ENCODE assay signal across 26 cellular contexts in the genomic region with DNA sequence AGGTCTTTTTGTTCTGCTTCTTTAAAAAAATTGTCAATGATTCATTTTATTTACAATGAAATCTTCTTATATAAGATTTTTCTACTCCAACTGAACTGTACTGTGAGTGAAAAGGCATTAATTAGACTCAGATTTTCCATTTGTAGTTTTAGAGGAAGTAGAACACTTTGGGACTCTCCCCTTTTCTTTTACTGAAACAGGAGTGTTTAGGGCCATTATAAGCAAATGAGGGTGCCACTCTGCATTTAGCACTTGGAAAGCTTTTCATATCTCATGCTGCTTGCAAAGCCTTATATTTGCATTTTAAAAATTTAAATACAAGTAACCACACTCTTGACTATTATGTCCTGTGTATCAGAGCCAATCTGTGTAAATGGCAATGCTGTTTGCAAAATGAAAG.
DNase-seq lines count a peak whose midpoint lies in the region; ATAC-seq, FAIRE-seq and TF ChIP-seq lines count a peak whose summit lies in the region.
"Had no signal": no experiment of that assay in that cellular context is flagged by ENCODE, and none has a peak within 500 bp of the region (broad histone marks: within the 10 kb centered on the region; RNA-seq: fewer than 3 reads in every experiment).

No MANE protein-coding gene starts in this region.

- H3K27ac ChIP-seq in astrocyte (ENCODE audit: low read depth, low read length) (no peak overlapping the region), aorta (ENCODE audit: low read depth in 1 of 2, low read length in 2 of 2) (no peak overlapping the region)
- H3K27ac ChIP-seq: GM23248, Peyer's patch had no signal

- H3K4me3 ChIP-seq in astrocyte (ENCODE audit: insufficient read depth, low read depth, low read length) (no peak overlapping the region), aorta (ENCODE audit: low read length in 2 of 2) (no peak overlapping the region)
- H3K4me3 ChIP-seq: GM23248, K562, Peyer's patch had no signal

- H3K27me3 ChIP-seq in astrocyte (ENCODE audit: insufficient read depth, low read length): no peaks in the 10 kb centered on the region
- H3K27me3 ChIP-seq in aorta (ENCODE audit: control insufficient read depth in 1 of 2, insufficient read depth in 2 of 2, low read length in 1 of 2): no peaks in the 10 kb centered on the region
- H3K27me3 ChIP-seq: Peyer's patch had no signal

- H2AFZ ChIP-seq in astrocyte (ENCODE audit: low read depth, low read length): no peak overlapping the region
- H2AFZ ChIP-seq: GM23248 had no signal

- peak; percentile 74 for FAIRE-seq in astrocyte (lab: Jason Lieb, UNC)
- FAIRE-seq: GM12892, HTR-8/SVneo, K562 had no signal

- H4K20me1 ChIP-seq in astrocyte (ENCODE audit: insufficient read depth, low read length): no peaks in the 10 kb centered on the region

- no peak overlapping the region for H3K27ac Mint-ChIP-seq in activated CD8-positive, alpha-beta T cell treated with anti-CD3 and anti-CD28 coated beads for 36 hours
- H3K27ac Mint-ChIP-seq in activated CD8-positive, alpha-beta T cell treated with anti-CD3 and anti-CD28 coated beads, Interleukin-2, amount 10 ng/mL, durations not matched to agents 7 days and 5 days: no peak overlapping the region
- H3K27ac Mint-ChIP-seq in astrocyte (ENCODE audit: unreplicated experiment): no peak overlapping the region
- H3K27ac Mint-ChIP-seq in activated T-helper 1 cell treated with anti-CD3 and anti-CD28 coated beads, Interleukin-12 subunit alpha, Interleukin-12 subunit beta, Interleukin-2, Interleukin-4 antibody, amounts not matched to agents 30 ng/mL and 10 ng/mL and 1 ng/mL, durations not matched to agents 14 hours and 24 hours and 36 hours: no peak overlapping the region

- DNase-seq in activated CD8-positive, alpha-beta T cell treated with anti-CD3 and anti-CD28 coated beads for 36 hours: no peak
- DNase-seq in activated CD8-positive, alpha-beta T cell treated with anti-CD3 and anti-CD28 coated beads, Interleukin-2, amount 10 ng/mL, durations not matched to agents 7 days and 5 days: no peak
- DNase-seq in astrocyte (ENCODE audit: low read depth) (no peak), aorta (no peak)
- no peak for DNase-seq in stimulated activated CD4-positive, alpha-beta T cell treated with anti-CD3 and anti-CD28 coated beads, Interleukin-4, amount 100 ng/mL, for 1 hour
- no peak for DNase-seq in activated T-helper 1 cell treated with anti-CD3 and anti-CD28 coated beads, Interleukin-12 subunit alpha, Interleukin-12 subunit beta, Interleukin-2, Interleukin-4 antibody, amounts not matched to agents 30 ng/mL and 10 ng/mL and 1 ng/mL, durations not matched to agents 14 hours and 24 hours and 36 hours (ENCODE audit: low spot score)
- DNase-seq: 8988T, ACHN, Calu3, DMS79 treated with DMSO at 0.1 percent for 48 hours, GF-D8, GM23248, H7, Kasumi-1, MV-4-11, NCI-H1105 treated with DMSO at 0.1 percent for 48 hours, NCI-H2029, NCI-H446 treated with DMSO at 0.1 percent for 48 hours, NCI-H69, OCI-M1, Peyer's patch, SHP77 treated with DMSO at 0.1 percent for 48 hours had no signal

- no peaks in the 10 kb centered on the region for H3K79me2 ChIP-seq in astrocyte (ENCODE audit: insufficient read depth, low read length)

- H3K4me2 ChIP-seq in astrocyte (ENCODE audit: low read length): no peak overlapping the region

- peaks cover 3% of the 10 kb centered on the region for H3K9me3 Mint-ChIP-seq in activated CD8-positive, alpha-beta T cell treated with anti-CD3 and anti-CD28 coated beads for 36 hours
- no peaks in the 10 kb centered on the region for H3K9me3 Mint-ChIP-seq in activated CD8-positive, alpha-beta T cell treated with anti-CD3 and anti-CD28 coated beads, Interleukin-2, amount 10 ng/mL, durations not matched to agents 7 days and 5 days (ENCODE audit: insufficient read depth)
- no peaks in the 10 kb centered on the region for H3K9me3 Mint-ChIP-seq in astrocyte (ENCODE audit: unreplicated experiment)
- no peaks in the 10 kb centered on the region for H3K9me3 Mint-ChIP-seq in activated T-helper 1 cell treated with anti-CD3 and anti-CD28 coated beads, Interleukin-12 subunit alpha, Interleukin-12 subunit beta, Interleukin-2, Interleukin-4 antibody, amounts not matched to agents 30 ng/mL and 10 ng/mL and 1 ng/mL, durations not matched to agents 14 hours and 24 hours and 36 hours

- no peaks in the 10 kb centered on the region for H3K4me1 Mint-ChIP-seq in activated CD8-positive, alpha-beta T cell treated with anti-CD3 and anti-CD28 coated beads for 36 hours (ENCODE audit: low read depth)
- H3K4me1 Mint-ChIP-seq in activated CD8-positive, alpha-beta T cell treated with anti-CD3 and anti-CD28 coated beads, Interleukin-2, amount 10 ng/mL, durations not matched to agents 7 days and 5 days (ENCODE audit: low read depth): no peaks in the 10 kb centered on the region
- no peaks in the 10 kb centered on the region for H3K4me1 Mint-ChIP-seq in astrocyte (ENCODE audit: low read depth, unreplicated experiment)
- H3K4me1 Mint-ChIP-seq in activated T-helper 1 cell treated with anti-CD3 and anti-CD28 coated beads, Interleukin-12 subunit alpha, Interleukin-12 subunit beta, Interleukin-2, Interleukin-4 antibody, amounts not matched to agents 30 ng/mL and 10 ng/mL and 1 ng/mL, durations not matched to agents 14 hours and 24 hours and 36 hours (ENCODE audit: low read depth): no peaks in the 10 kb centered on the region

- CTCF ChIA-PET in activated CD8-positive, alpha-beta T cell treated with anti-CD3 and anti-CD28 coated beads for 36 hours (lab: Charles Lee): no interaction called here
- CTCF ChIA-PET in activated CD8-positive, alpha-beta T cell treated with anti-CD3 and anti-CD28 coated beads, Interleukin-2, amount 10 ng/mL, durations not matched to agents 7 days and 5 days (lab: Charles Lee): no interaction called here

- POLR2A ChIA-PET in activated CD8-positive, alpha-beta T cell treated with anti-CD3 and anti-CD28 coated beads for 36 hours (lab: Charles Lee): no interaction called here
- POLR2A ChIA-PET in activated CD8-positive, alpha-beta T cell treated with anti-CD3 and anti-CD28 coated beads, Interleukin-2, amount 10 ng/mL, durations not matched to agents 7 days and 5 days (lab: Charles Lee): no interaction called here

- H3K4me3 Mint-ChIP-seq in activated CD8-positive, alpha-beta T cell treated with anti-CD3 and anti-CD28 coated beads for 36 hours: no peak overlapping the region
- no peak overlapping the region for H3K4me3 Mint-ChIP-seq in activated CD8-positive, alpha-beta T cell treated with anti-CD3 and anti-CD28 coated beads, Interleukin-2, amount 10 ng/mL, durations not matched to agents 7 days and 5 days
- H3K4me3 Mint-ChIP-seq in astrocyte (ENCODE audit: unreplicated experiment): no peak overlapping the region
- no peak overlapping the region for H3K4me3 Mint-ChIP-seq in activated T-helper 1 cell treated with anti-CD3 and anti-CD28 coated beads, Interleukin-12 subunit alpha, Interleukin-12 subunit beta, Interleukin-2, Interleukin-4 antibody, amounts not matched to agents 30 ng/mL and 10 ng/mL and 1 ng/mL, durations not matched to agents 14 hours and 24 hours and 36 hours

- intact Hi-C loops in activated CD8-positive, alpha-beta T cell treated with anti-CD3 and anti-CD28 coated beads for 36 hours (cut with micrococcal nuclease): no loop called here
- intact Hi-C loops in aorta (cut with DNase I): no loop called here
- intact Hi-C loops in activated T-helper 1 cell treated with anti-CD3 and anti-CD28 coated beads, Interleukin-12 subunit alpha, Interleukin-12 subunit beta, Interleukin-2, Interleukin-4 antibody, amounts not matched to agents 30 ng/mL and 10 ng/mL and 1 ng/mL, durations not matched to agents 14 hours and 24 hours and 36 hours (cut with micrococcal nuclease): no loop called here

- no peaks in the 10 kb centered on the region for H3K36me3 ChIP-seq in astrocyte (ENCODE audit: insufficient read depth, low read length)
- H3K36me3 ChIP-seq in aorta (ENCODE audit: control insufficient read depth in 1 of 2, insufficient read depth in 2 of 2, low read length in 1 of 2): no peaks in the 10 kb centered on the region
- H3K36me3 ChIP-seq: Peyer's patch had no signal

- H3K4me1 ChIP-seq in astrocyte (ENCODE audit: insufficient read depth, low read length) (no peaks in the 10 kb centered on the region), aorta (ENCODE audit: control insufficient read depth in 1 of 2, insufficient read depth in 2 of 2, low read length in 2 of 2) (no peaks in the 10 kb centered on the region)
- H3K4me1 ChIP-seq: Peyer's patch had no signal

- no peaks in the 10 kb centered on the region for H3K36me3 Mint-ChIP-seq in activated CD8-positive, alpha-beta T cell treated with anti-CD3 and anti-CD28 coated beads for 36 hours (ENCODE audit: low read depth)
- H3K36me3 Mint-ChIP-seq in activated CD8-positive, alpha-beta T cell treated with anti-CD3 and anti-CD28 coated beads, Interleukin-2, amount 10 ng/mL, durations not matched to agents 7 days and 5 days (ENCODE audit: low read depth): no peaks in the 10 kb centered on the region
- H3K36me3 Mint-ChIP-seq in astrocyte (ENCODE audit: low read depth, unreplicated experiment): no peaks in the 10 kb centered on the region
- H3K36me3 Mint-ChIP-seq in activated T-helper 1 cell treated with anti-CD3 and anti-CD28 coated beads, Interleukin-12 subunit alpha, Interleukin-12 subunit beta, Interleukin-2, Interleukin-4 antibody, amounts not matched to agents 30 ng/mL and 10 ng/mL and 1 ng/mL, durations not matched to agents 14 hours and 24 hours and 36 hours (ENCODE audit: low read depth): no peaks in the 10 kb centered on the region

- H3K27me3 Mint-ChIP-seq in activated CD8-positive, alpha-beta T cell treated with anti-CD3 and anti-CD28 coated beads for 36 hours: no peaks in the 10 kb centered on the region
- no peaks in the 10 kb centered on the region for H3K27me3 Mint-ChIP-seq in activated CD8-positive, alpha-beta T cell treated with anti-CD3 and anti-CD28 coated beads, Interleukin-2, amount 10 ng/mL, durations not matched to agents 7 days and 5 days (ENCODE audit: low read depth)
- no peaks in the 10 kb centered on the region for H3K27me3 Mint-ChIP-seq in astrocyte (ENCODE audit: low read depth, unreplicated experiment)
- peaks cover 1% of the 10 kb centered on the region for H3K27me3 Mint-ChIP-seq in activated T-helper 1 cell treated with anti-CD3 and anti-CD28 coated beads, Interleukin-12 subunit alpha, Interleukin-12 subunit beta, Interleukin-2, Interleukin-4 antibody, amounts not matched to agents 30 ng/mL and 10 ng/mL and 1 ng/mL, durations not matched to agents 14 hours and 24 hours and 36 hours (ENCODE audit: insufficient read depth)

- H3K9ac ChIP-seq in astrocyte (ENCODE audit: low read length): no peak overlapping the region
- H3K9ac ChIP-seq: GM23248 had no signal

- H3K9me3 ChIP-seq in astrocyte (ENCODE audit: insufficient read depth, low read depth, low read length) (no peaks in the 10 kb centered on the region), aorta (ENCODE audit: control insufficient read depth, low read length) (no peaks in the 10 kb centered on the region)
- H3K9me3 ChIP-seq: Peyer's patch had no signal

- ATAC-seq in activated CD8-positive, alpha-beta T cell treated with anti-CD3 and anti-CD28 coated beads for 36 hours: peak; percentile 20
- ATAC-seq in activated CD8-positive, alpha-beta T cell treated with anti-CD3 and anti-CD28 coated beads, Interleukin-2, amount 10 ng/mL, durations not matched to agents 7 days and 5 days: no peak
- ATAC-seq in HG03378 (IDR thresholded peaks at IDR 0.05; ENCODE audit: unreplicated experiment) (peak; percentile 63), aorta (ENCODE audit: low FRiP score) (no peak)
- ATAC-seq: K562 had no signal

- TF ChIP-seq CTCF in activated CD8-positive, alpha-beta T cell treated with anti-CD3 and anti-CD28 coated beads for 36 hours (IDR thresholded peaks at IDR 0.05): no peak
- TF ChIP-seq CTCF in astrocyte (IDR thresholded peaks at IDR 0.05; ENCODE audit: insufficient read depth, low read depth, low read length): no peak

Comparison
In these comparisons a context has a peak if more than half of its experiments do, and no peak if none do; other contexts are left out.
1. ATAC-seq: peak in activated CD8-positive, alpha-beta T cell treated with anti-CD3 and anti-CD28 coated beads for 36 hours (single experiment) and HG03378 (single experiment); none in activated CD8-positive, alpha-beta T cell treated with anti-CD3 and anti-CD28 coated beads, Interleukin-2, amount 10 ng/mL, durations not matched to agents 7 days and 5 days (single experiment) and aorta (single experiment).